In genomic region chr16:2205967-2206313, GRCh38 we compare ENCODE assay signal across 6 cellular contexts. TPM values are rescaled to one million over a fixed set of nuclear protein-coding genes. Genes with fewer than 3 reads are reported as not detected.
DNase-seq lines count a peak whose midpoint lies in the region; ATAC-seq and TF ChIP-seq lines count a peak whose summit lies in the region.

No MANE protein-coding gene starts in this region.

- H3K9me3 ChIP-seq in testis: no peaks in the 10 kb centered on the region

- no peaks in the 10 kb centered on the region for H4K20me1 ChIP-seq in KMS-11 (ENCODE audit: insufficient read depth)

- WGBS in testis, 2 donors: 0 to 4% methylated on average over 4 to 16 of the region's 16 CpGs

- no peak for TF ChIP-seq POLR2A in testis (IDR thresholded peaks at IDR 0.05)

- TF ChIP-seq CTCF in KMS-11 (conservative IDR thresholded peaks at IDR 0.05; ENCODE audit: low read depth, low read length) (no peak), foreskin fibroblast (IDR thresholded peaks at IDR 0.05; ENCODE audit: low read depth, low read length) (no peak), testis (IDR thresholded peaks at IDR 0.05) (no peak)

- peaks cover 7% of the 10 kb centered on the region for H3K79me2 ChIP-seq in KMS-11 (ENCODE audit: insufficient read depth, low read depth)

- H3K4me1 ChIP-seq in KMS-11 (ENCODE audit: low read depth, poor library complexity, severe bottlenecking): peaks cover 15% of the 10 kb centered on the region
- H3K4me1 ChIP-seq in testis: peaks cover 33% of the 10 kb centered on the region

- DNase-seq in foreskin fibroblast (no peak), testis (no peak)
- DNase-seq in activated CD8-positive, alpha-beta memory T cell treated with anti-CD3 and anti-CD28 coated beads, Interleukin-2, amount 50 U/mL, for 4 hours: no peak

- H3K4me2 ChIP-seq in KMS-11: peak overlapping the region; percentile 98

- peak overlapping the region; percentile 87; the same call in 1 of the 2 replicates for H3K9ac ChIP-seq in KMS-11

- intact Hi-C loops in testis (cut with DNase I; ENCODE audit: low total_unique reads): no loop called here

- no peak overlapping the region for H3K4me3 ChIP-seq in KMS-11 (IDR thresholded peaks at IDR 0.05; ENCODE audit: insufficient read depth, low read depth, low read length)
- H3K4me3 ChIP-seq in foreskin fibroblast (ENCODE audit: low read depth in 1 of 2, low read length in 2 of 2): peak overlapping the region; percentile 75 to 84
- peak overlapping the region; percentile 82 to 85 for H3K4me3 ChIP-seq in testis

- H3K27ac ChIP-seq in KMS-11: peak overlapping the region; percentile 67
- peak overlapping the region; percentile 97 to 98 for H3K27ac ChIP-seq in testis

- H3K27me3 ChIP-seq in KMS-11 (ENCODE audit: insufficient read depth, low read depth) (peaks cover 10% of the 10 kb centered on the region; the same call in 1 of the 2 replicates), testis (no peaks in the 10 kb centered on the region)

- peak; percentile 12 for ATAC-seq in GM19023 (IDR thresholded peaks at IDR 0.05; ENCODE audit: unreplicated experiment)
- ATAC-seq in GM19452 (IDR thresholded peaks at IDR 0.05; ENCODE audit: unreplicated experiment): no peak

- H3K36me3 ChIP-seq in KMS-11 (ENCODE audit: insufficient read depth) (no peaks in the 10 kb centered on the region), testis (ENCODE audit: low read depth, missing control alignments) (no peaks in the 10 kb centered on the region)

- H2AFZ ChIP-seq in KMS-11 (ENCODE audit: low read depth): peak overlapping the region; percentile 91

RNA-seq across cellular contexts. Expression of gene MLST8, which starts 0.7 kb away (rescaled TPM):
- 100 to 1,000 TPM in 1 of 2 donors, 10 to 100 TPM in 1; 95.4 to 113 TPM for total RNA-seq in testis
- 89.0 TPM for polyA plus RNA-seq in testis (ENCODE audit: insufficient read depth, low read depth, low replicate concordance)

RNA-seq across cellular contexts. Expression of gene BRICD5, which starts 4.7 kb away (rescaled TPM):
- total RNA-seq in testis: 10 to 100 TPM; 37.8 to 66.5 TPM
- polyA plus RNA-seq in testis (ENCODE audit: insufficient read depth, low read depth, low replicate concordance): 25.1 TPM

RNA-seq across cellular contexts. Expression of gene PGP, which starts 8.7 kb away (rescaled TPM):
- 100 to 1,000 TPM in 1 of 2 donors, 10 to 100 TPM in 1; 50.0 to 118 TPM for total RNA-seq in testis
- polyA plus RNA-seq in testis (ENCODE audit: insufficient read depth, low read depth, low replicate concordance): 56.3 TPM

RNA-seq across cellular contexts. Expression of gene CASKIN1, which starts 9.5 kb away (rescaled TPM):
- 100 to 1,000 TPM in 1 of 2 donors, 1 to 10 TPM in 1; 6.4 to 159 TPM for total RNA-seq in testis
- 2.1 TPM for polyA plus RNA-seq in testis (ENCODE audit: insufficient read depth, low read depth, low replicate concordance)

RNA-seq across cellular contexts. Expression of gene E4F1, which starts 17.5 kb away (rescaled TPM):
- 10 to 100 TPM; 57.4 to 69.4 TPM for total RNA-seq in testis
- 20.0 TPM for polyA plus RNA-seq in testis (ENCODE audit: insufficient read depth, low read depth, low replicate concordance)
